1 cellular context compared by ENCODE assay signal in genomic region chr4:173494013-173494970, GRCh38.
TF ChIP-seq lines count a peak whose summit lies in the region.

No MANE protein-coding gene starts in this region.

TF ChIP-seq in HEK293, 187 proteins besides CTCF, POLR2A, EP300 and RAD21 (continued from another document):
- TF ChIP-seq ZNF280D (tag by site-specific recombination; IDR thresholded peaks at IDR 0.05) = no peak
- TF ChIP-seq ZBTB8A (tag by site-specific recombination; IDR thresholded peaks at IDR 0.05) = peak; percentile 50
